Comparison of ENCODE assay signal across 1 cellular context in the genomic region with DNA sequence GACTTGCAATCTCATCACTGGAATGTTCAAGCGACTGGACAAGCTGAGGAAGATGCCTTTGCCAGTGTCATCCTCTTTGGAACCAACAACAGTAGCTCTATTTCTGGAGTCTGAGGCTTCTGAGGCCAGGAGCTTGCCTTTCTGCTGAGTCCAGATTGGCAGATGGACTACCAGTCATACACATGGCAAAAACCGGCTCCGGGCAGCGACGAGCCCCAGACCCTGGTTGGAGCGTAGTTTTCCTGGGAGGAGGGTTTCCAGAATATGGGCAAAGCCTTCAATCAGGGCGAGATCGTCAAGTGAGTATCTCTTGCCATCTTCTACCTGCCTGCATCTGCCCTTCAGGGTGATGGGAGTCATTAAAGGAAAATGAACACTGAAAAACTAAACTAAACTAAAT.
TF ChIP-seq lines count a peak whose summit lies in the region.

No MANE protein-coding gene starts in this region.

TF ChIP-seq in H1, 55 proteins besides CTCF, POLR2A, EP300 and RAD21:
- TF ChIP-seq RBBP5 (IDR thresholded peaks at IDR 0.05; ENCODE audit: borderline replicate concordance, low read depth, low read length) = no peak
- TF ChIP-seq CTBP2 (IDR thresholded peaks at IDR 0.05; ENCODE audit: borderline replicate concordance, insufficient read depth, insufficient read length, low read length) = no peak
- TF ChIP-seq, protein P1, sequence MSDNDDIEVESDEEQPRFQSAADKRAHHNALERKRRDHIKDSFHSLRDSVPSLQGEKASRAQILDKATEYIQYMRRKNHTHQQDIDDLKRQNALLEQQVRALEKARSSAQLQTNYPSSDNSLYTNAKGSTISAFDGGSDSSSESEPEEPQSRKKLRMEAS (IDR thresholded peaks at IDR 0.05) = no peak
- TF ChIP-seq SP1 (IDR thresholded peaks at IDR 0.05; ENCODE audit: low read depth, low read length) = no peak
- no peak for TF ChIP-seq SP2 (IDR thresholded peaks at IDR 0.05; ENCODE audit: low read length)
- TF ChIP-seq SUZ12 (IDR thresholded peaks at IDR 0.05; ENCODE audit: low read length) = no peak
- TF ChIP-seq JUND (IDR thresholded peaks at IDR 0.05; ENCODE audit: low read length) = no peak
- no peak for TF ChIP-seq RNF2 (IDR thresholded peaks at IDR 0.05; ENCODE audit: borderline replicate concordance, low read depth, low read length, missing control alignments, poor library complexity, severe bottlenecking)
- TF ChIP-seq HDAC2 (IDR thresholded peaks at IDR 0.05; ENCODE audit: borderline replicate concordance in 1 of 2, low read depth in 2 of 2, low read length in 2 of 2) = no peak
- TF ChIP-seq YY1 (IDR thresholded peaks at IDR 0.05; ENCODE audit: low read depth, low read length) = no peak
- TF ChIP-seq BCL11A (IDR thresholded peaks at IDR 0.05; ENCODE audit: low read depth in 2 of 2, low read length in 2 of 2) = no peak
- TF ChIP-seq USF2 (IDR thresholded peaks at IDR 0.05; ENCODE audit: low read length) = no peak
- no peak for TF ChIP-seq TBP (IDR thresholded peaks at IDR 0.05; ENCODE audit: low read depth, low read length)
- TF ChIP-seq BACH1 (IDR thresholded peaks at IDR 0.05; ENCODE audit: low read length) = no peak
